In the genomic region with DNA sequence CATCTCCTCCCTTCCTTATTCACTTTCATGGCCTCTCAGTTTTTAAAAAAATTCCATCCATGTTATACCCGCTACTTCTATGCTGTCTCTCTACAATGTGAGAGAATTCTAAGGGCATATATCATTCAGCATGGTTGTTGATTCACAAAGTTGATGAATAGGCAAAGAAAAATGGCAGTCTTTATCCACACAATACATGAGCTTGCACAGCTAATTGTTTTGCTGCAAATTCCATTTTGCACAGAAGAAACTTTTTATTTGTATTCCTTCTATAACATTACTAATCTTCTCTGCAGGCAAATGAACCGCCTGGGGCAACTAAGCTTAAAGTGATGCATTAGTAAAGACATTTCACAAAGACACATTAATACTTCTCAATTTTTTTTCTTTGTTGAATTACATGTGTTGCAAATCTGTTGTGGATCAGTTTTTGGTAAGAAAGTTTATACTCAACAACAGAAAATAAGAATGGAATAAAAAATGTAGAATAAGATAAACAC, we compare ENCODE assay signal across 35 cellular contexts.
"Had no signal": no experiment of that assay in that cellular context is flagged by ENCODE, and none has a peak within 500 bp of the region (broad histone marks: within the 10 kb centered on the region; RNA-seq: fewer than 3 reads in every experiment).

No MANE protein-coding gene starts in this region.

- H3K27me3 ChIP-seq: MG63 had no signal

- H3K4me3 ChIP-seq: MG63 had no signal

- H3K36me3 ChIP-seq: MG63 had no signal

- DNase-seq: Karpas-422, Kasumi-1, MG63, MM.1S, MV-4-11, NCI-H1048, NCI-H1092, NCI-H1092 treated with DMSO at 0.1 percent for 48 hours, NCI-H1105, NCI-H1105 treated with DMSO at 0.1 percent for 48 hours, NCI-H1417, NCI-H1417 treated with DMSO at 0.1 percent for 48 hours, NCI-H1436, NCI-H1436 treated with DMSO at 0.1 percent for 48 hours, NCI-H146, NCI-H1694, NCI-H1694 treated with DMSO at 0.1 percent for 48 hours, NCI-H187, NCI-H187 treated with DMSO at 0.1 percent for 48 hours, NCI-H1930, NCI-H2029, NCI-H2029 treated with DMSO at 0.1 percent for 48 hours, NCI-H2081, NCI-H2081 treated with DMSO at 0.1 percent for 48 hours, NCI-H2107, NCI-H2171, NCI-H2171 treated with DMSO at 0.1 percent for 48 hours, NCI-H2227 treated with DMSO at 0.1 percent for 48 hours, NCI-H226, NCI-H345, NCI-H446, NCI-H446 treated with DMSO at 0.1 percent for 48 hours, NCI-H510A, NCI-H510A treated with DMSO at 0.1 percent for 48 hours, NCI-H524 had no signal
